In the genomic region with DNA sequence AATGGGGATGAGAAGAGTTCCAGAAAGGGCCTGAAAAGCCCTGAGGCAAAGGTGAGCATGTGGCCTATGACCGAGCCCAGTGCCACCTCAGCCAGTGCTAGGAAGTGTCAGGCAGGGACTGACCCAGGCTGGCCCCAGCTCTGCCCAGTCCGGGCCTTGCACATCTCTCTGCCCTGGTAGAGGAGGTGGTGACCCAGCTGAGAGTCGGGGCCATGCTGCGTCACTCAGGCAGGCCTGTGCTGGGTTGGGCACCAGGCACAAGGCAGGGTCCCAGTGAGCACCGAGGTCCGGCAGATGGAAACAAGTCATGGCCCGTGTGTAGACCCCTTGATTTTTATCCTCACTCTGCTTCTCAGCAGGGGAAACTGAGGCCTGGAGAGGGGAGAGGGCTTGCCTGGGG, we compare ENCODE assay signal across 25 cellular contexts. TPM values are rescaled to one million over a fixed set of nuclear protein-coding genes. Genes with fewer than 3 reads are reported as not detected.
DNase-seq lines count a peak whose midpoint lies in the region; ATAC-seq and TF ChIP-seq lines count a peak whose summit lies in the region.
"Had no signal": no experiment of that assay in that cellular context is flagged by ENCODE, and none has a peak within 500 bp of the region (broad histone marks: within the 10 kb centered on the region; RNA-seq: fewer than 3 reads in every experiment).

No MANE protein-coding gene starts in this region.

- no peaks in the 10 kb centered on the region for H3K27me3 ChIP-seq in CD4-positive, alpha-beta T cell (ENCODE audit: control insufficient read depth, insufficient read depth, low read length)
- no peaks in the 10 kb centered on the region for H3K27me3 ChIP-seq in H9 (ENCODE audit: insufficient read depth, low read length)
- H3K27me3 ChIP-seq in endodermal cell (ENCODE audit: control insufficient read depth, insufficient read depth, low read length, poor library complexity, severe bottlenecking): no peaks in the 10 kb centered on the region
- H3K27me3 ChIP-seq in gastroesophageal sphincter: peaks cover 24% of the 10 kb centered on the region
- H3K27me3 ChIP-seq: cardiac muscle cell had no signal

- H2AK5ac ChIP-seq in H9 (ENCODE audit: insufficient read length, low read length): no peak overlapping the region

- CTCF ChIA-PET in CD4-positive, alpha-beta T cell (lab: Charles Lee): interaction anchor here (1.3 kb wide), 1 partner anchor 12 kb away, joined by 3 read pairs; no protein-coding TSS in a partner anchor

- H3K4ac ChIP-seq in H9 (ENCODE audit: low read depth, low read length): no peak overlapping the region

- TF ChIP-seq CTCF in CD4-positive, alpha-beta T cell (IDR thresholded peaks at IDR 0.05): no peak
- TF ChIP-seq CTCF in H9 (conservative IDR thresholded peaks at IDR 0.05) (no peak), endodermal cell (conservative IDR thresholded peaks at IDR 0.05) (no peak), gastroesophageal sphincter (IDR thresholded peaks at IDR 0.05) (no peak)

- H3K27ac ChIP-seq in CD4-positive, alpha-beta T cell (ENCODE audit: low read depth, low read length): no peak overlapping the region
- H3K27ac ChIP-seq in H9 (ENCODE audit: insufficient read length, low read depth, low read length) (no peak overlapping the region), endodermal cell (ENCODE audit: low read depth, low read length) (no peak overlapping the region), gastroesophageal sphincter (no peak overlapping the region)
- H3K27ac ChIP-seq: cardiac muscle cell, left ventricle myocardium inferior had no signal

- no peak overlapping the region for H3K23ac ChIP-seq in H9 (ENCODE audit: insufficient read length, low read depth, low read length)

- TF ChIP-seq POLR2A in gastroesophageal sphincter (IDR thresholded peaks at IDR 0.05): no peak

- no CpG with 5 or more reads among the region's 7 CpGs for WGBS in H9 (ENCODE audit: extremely low coverage, insufficient read length, low lambda C conversion rate)
- WGBS in endodermal cell (ENCODE audit: insufficient coverage in 1 of 2, insufficient read length in 1 of 2), 2 experiments: 86 to 95% methylated on average over 1 to 7 of the region's 7 CpGs
- WGBS in gastroesophageal sphincter (ENCODE audit: low coverage in 1 of 2), 2 donors: no CpG with 5 or more reads among the region's 7 CpGs

- H4K91ac ChIP-seq in H9 (ENCODE audit: insufficient read length, low read depth, low read length): peak overlapping the region; percentile 36

- DNase-seq in CD4-positive, alpha-beta T cell: no peak
- DNase-seq in H9: no peak
- peak; percentile 38 for DNase-seq in endodermal cell
- no peak for DNase-seq in naive thymus-derived CD8-positive, alpha-beta T cell
- DNase-seq in superior temporal gyrus (ENCODE audit: extremely low spot score): no peak
- no peak for DNase-seq in activated T-helper 2 cell treated with anti-CD3 and anti-CD28 coated beads, Interferon-gamma antibody, Interleukin-2, Interleukin-4, amounts not matched to agents 10 μg/mL and 5 μg/mL and 100 μg/mL, durations not matched to agents 14 hours and 24 hours and 36 hours (ENCODE audit: low spot score)
- DNase-seq: activated CD4-positive, alpha-beta T cell treated with anti-CD3 and anti-CD28 coated beads, Interleukin-2, amount 10 ng/mL, durations not matched to agents 7 days and 5 days; activated CD8-positive, alpha-beta memory T cell treated with anti-CD3 and anti-CD28 coated beads, Interleukin-2, amount 50 U/mL, for 48 hours; activated naive CD4-positive, alpha-beta T cell; anterior cingulate cortex; DMS79 treated with DMSO at 0.1 percent for 48 hours; left ventricle myocardium inferior; NCI-H1105 treated with DMSO at 0.1 percent for 48 hours; NCI-H2081 treated with DMSO at 0.1 percent for 48 hours; NCI-H446; PC-3; stimulated activated CD4-positive, alpha-beta T cell treated with anti-CD3 and anti-CD28 coated beads, Interleukin-4, amount 100 ng/mL, for 1 hour; T-helper 1 cell; trophoblast cell had no signal

- H3K18ac ChIP-seq in H9 (ENCODE audit: insufficient read length, low read depth, low read length): no peak overlapping the region

- no peaks in the 10 kb centered on the region for H3K79me1 ChIP-seq in H9 (ENCODE audit: insufficient read depth, low read depth, low read length, poor library complexity, severe bottlenecking)

- H3K4me3 ChIP-seq in endodermal cell (ENCODE audit: low read length) (no peak overlapping the region), gastroesophageal sphincter (no peak overlapping the region)
- H3K4me3 ChIP-seq: cardiac muscle cell, GM12878, left ventricle myocardium inferior had no signal

- H2BK120ac ChIP-seq in H9 (ENCODE audit: low read depth, low read length, poor library complexity, severe bottlenecking): no peak overlapping the region

- H3K9ac ChIP-seq in H9 (ENCODE audit: extremely low read depth, insufficient read length, low read length) (no peak overlapping the region), endodermal cell (ENCODE audit: extremely low read depth, low read length, poor library complexity, severe bottlenecking) (no peak overlapping the region)

- POLR2A ChIA-PET in CD4-positive, alpha-beta T cell (lab: Charles Lee): interaction anchor here (1.0 to 4.5 kb wide), 4 partner anchors 8 to 102 kb away, joined by 3 to 29 read pairs (median 6); partner anchors contain the start of genes FAF2, RNF44 and TSPAN17
- POLR2A ChIA-PET in naive thymus-derived CD8-positive, alpha-beta T cell (lab: Charles Lee): interaction anchor here (0.6 to 13.3 kb wide), 5 partner anchors 12 to 799 kb away, joined by 4 to 346 read pairs (median 5); partner anchors contain the start of gene RNF44

- no peak overlapping the region for H3K56ac ChIP-seq in H9 (ENCODE audit: insufficient read length, low read depth, low read length)

- no peak overlapping the region for H2BK12ac ChIP-seq in H9 (ENCODE audit: insufficient read length, low read depth, low read length)

- H3K4me2 ChIP-seq in H9 (ENCODE audit: insufficient read depth, insufficient read length, low read length): no peak overlapping the region

- H4K20me1 ChIP-seq in H9 (ENCODE audit: control insufficient read depth, insufficient read depth, insufficient read length): no peaks in the 10 kb centered on the region

- no peaks in the 10 kb centered on the region for H3K27me3 Mint-ChIP-seq in CD4-positive, alpha-beta T cell
- H3K27me3 Mint-ChIP-seq in H9 (ENCODE audit: low read depth) (peaks cover 14% of the 10 kb centered on the region), endodermal cell (ENCODE audit: insufficient read depth) (peaks cover 5% of the 10 kb centered on the region)
- no peaks in the 10 kb centered on the region for H3K27me3 Mint-ChIP-seq in naive thymus-derived CD8-positive, alpha-beta T cell
- H3K27me3 Mint-ChIP-seq in activated T-helper 2 cell treated with anti-CD3 and anti-CD28 coated beads, Interferon-gamma antibody, Interleukin-2, Interleukin-4, amounts not matched to agents 10 μg/mL and 5 μg/mL and 100 μg/mL, durations not matched to agents 14 hours and 24 hours and 36 hours (ENCODE audit: low read depth): no peaks in the 10 kb centered on the region
- H3K27me3 Mint-ChIP-seq: activated CD4-positive, alpha-beta T cell treated with anti-CD3 and anti-CD28 coated beads, Interleukin-2, amount 10 ng/mL, durations not matched to agents 7 days and 5 days; stimulated activated naive CD8-positive, alpha-beta T cell treated with anti-CD3 and anti-CD28 coated beads, Interleukin-15, Interleukin-2, amounts not matched to agents 100 ng/mL and 50 ng/mL, for 24 hours had no signal

- H2BK5ac ChIP-seq in H9 (ENCODE audit: insufficient read length, low read length): no peak overlapping the region

- no peaks in the 10 kb centered on the region for H3K79me2 ChIP-seq in H9 (ENCODE audit: insufficient read depth, low read length)

- H2BK15ac ChIP-seq in H9 (ENCODE audit: low read depth, low read length): no peak overlapping the region

- H3T11ph ChIP-seq in H9 (ENCODE audit: low read length): no peak overlapping the region

- H2AFZ ChIP-seq in H9 (ENCODE audit: low read length): no peak overlapping the region

- peaks cover 2% of the 10 kb centered on the region for H3K36me3 ChIP-seq in endodermal cell (ENCODE audit: control insufficient read depth, insufficient read depth, low read length)
- no peaks in the 10 kb centered on the region for H3K36me3 ChIP-seq in gastroesophageal sphincter
- H3K36me3 ChIP-seq: cardiac muscle cell, left ventricle myocardium inferior had no signal

- H3K4me1 Mint-ChIP-seq in CD4-positive, alpha-beta T cell (ENCODE audit: low read depth): peaks cover 54% of the 10 kb centered on the region
- H3K4me1 Mint-ChIP-seq in H9 (peaks cover 16 to 21% of the 10 kb centered on the region in 2 experiments), endodermal cell (peaks cover 4% of the 10 kb centered on the region)
- H3K4me1 Mint-ChIP-seq in naive thymus-derived CD8-positive, alpha-beta T cell: peaks cover 32 to 81% (median 63%) of the 10 kb centered on the region in 4 donors
- H3K4me1 Mint-ChIP-seq in activated T-helper 2 cell treated with anti-CD3 and anti-CD28 coated beads, Interferon-gamma antibody, Interleukin-2, Interleukin-4, amounts not matched to agents 10 μg/mL and 5 μg/mL and 100 μg/mL, durations not matched to agents 14 hours and 24 hours and 36 hours (ENCODE audit: low read depth): peaks cover 2% of the 10 kb centered on the region

- ATAC-seq in CD4-positive, alpha-beta T cell (ENCODE audit: poor library complexity): no peak
- no peak for ATAC-seq in naive thymus-derived CD8-positive, alpha-beta T cell
- ATAC-seq in gastroesophageal sphincter (no peak), GM21423 (IDR thresholded peaks at IDR 0.05; ENCODE audit: unreplicated experiment) (no peak)
- ATAC-seq: PC-3 had no signal

- intact Hi-C loops in CD4-positive, alpha-beta T cell (cut with DNase I, micrococcal nuclease): no loop called here
- intact Hi-C loops in activated T-helper 2 cell treated with anti-CD3 and anti-CD28 coated beads, Interferon-gamma antibody, Interleukin-2, Interleukin-4, amounts not matched to agents 10 μg/mL and 5 μg/mL and 100 μg/mL, durations not matched to agents 14 hours and 24 hours and 36 hours (cut with micrococcal nuclease): no loop called here

- no peaks in the 10 kb centered on the region for H3K36me3 Mint-ChIP-seq in CD4-positive, alpha-beta T cell (ENCODE audit: low read depth)
- peaks cover 0 to under 1% (median 0%) of the 10 kb centered on the region in 3 experiments; a peak in 2 of 7 replicates for H3K36me3 Mint-ChIP-seq in H9 (ENCODE audit: insufficient read depth in 1 of 3, low read depth in 3 of 3)
- no peaks in the 10 kb centered on the region for H3K36me3 Mint-ChIP-seq in endodermal cell (ENCODE audit: low read depth)
- H3K36me3 Mint-ChIP-seq in naive thymus-derived CD8-positive, alpha-beta T cell: no peaks in the 10 kb centered on the region
- H3K36me3 Mint-ChIP-seq in activated T-helper 2 cell treated with anti-CD3 and anti-CD28 coated beads, Interferon-gamma antibody, Interleukin-2, Interleukin-4, amounts not matched to agents 10 μg/mL and 5 μg/mL and 100 μg/mL, durations not matched to agents 14 hours and 24 hours and 36 hours (ENCODE audit: low read depth): no peaks in the 10 kb centered on the region

- TF ChIP-seq EP300 in gastroesophageal sphincter (IDR thresholded peaks at IDR 0.05): no peak

- H3K4me3 Mint-ChIP-seq in CD4-positive, alpha-beta T cell: no peak overlapping the region
- H3K4me3 Mint-ChIP-seq in H9: no peak overlapping the region
- H3K4me3 Mint-ChIP-seq in endodermal cell: no peak overlapping the region
- H3K4me3 Mint-ChIP-seq in naive thymus-derived CD8-positive, alpha-beta T cell: peak overlapping the region in 1 of 10 donors; percentile 14
- no peak overlapping the region for H3K4me3 Mint-ChIP-seq in activated T-helper 2 cell treated with anti-CD3 and anti-CD28 coated beads, Interferon-gamma antibody, Interleukin-2, Interleukin-4, amounts not matched to agents 10 μg/mL and 5 μg/mL and 100 μg/mL, durations not matched to agents 14 hours and 24 hours and 36 hours (ENCODE audit: low read depth)
- H3K4me3 Mint-ChIP-seq: activated CD4-positive, alpha-beta T cell treated with anti-CD3 and anti-CD28 coated beads, Interleukin-2, amount 10 ng/mL, durations not matched to agents 7 days and 5 days; dendritic cell treated with granulocyte-macrophage colony-stimulating factor and Interleukin-4, amounts not matched to agents 40 ng/mL and 50 ng/mL, for 4 days had no signal

- H4K8ac ChIP-seq in H9 (replicated peaks; ENCODE audit: insufficient read length, low read depth, low read length): no peak overlapping the region

- H3K4me1 ChIP-seq in H9 (ENCODE audit: insufficient read depth, low read length) (no peaks in the 10 kb centered on the region), endodermal cell (ENCODE audit: control insufficient read depth, insufficient read depth, low read length) (no peaks in the 10 kb centered on the region), gastroesophageal sphincter (peaks cover 0 to 20% (median 0%) of the 10 kb centered on the region in 3 donors)

- no peak overlapping the region; the same call in 1 of the 2 replicates for H3K14ac ChIP-seq in H9 (ENCODE audit: insufficient read depth, low read length)

- H4K5ac ChIP-seq in H9 (ENCODE audit: insufficient read length, low read depth, low read length): no peak overlapping the region

- no peaks in the 10 kb centered on the region for H3K23me2 ChIP-seq in H9 (ENCODE audit: insufficient read length, low read depth, low read length, poor library complexity, severe bottlenecking)

- no peaks in the 10 kb centered on the region for H3K9me3 Mint-ChIP-seq in CD4-positive, alpha-beta T cell
- H3K9me3 Mint-ChIP-seq in H9 (no peaks in the 10 kb centered on the region), endodermal cell (no peaks in the 10 kb centered on the region)
- no peaks in the 10 kb centered on the region for H3K9me3 Mint-ChIP-seq in naive thymus-derived CD8-positive, alpha-beta T cell
- no peaks in the 10 kb centered on the region for H3K9me3 Mint-ChIP-seq in activated T-helper 2 cell treated with anti-CD3 and anti-CD28 coated beads, Interferon-gamma antibody, Interleukin-2, Interleukin-4, amounts not matched to agents 10 μg/mL and 5 μg/mL and 100 μg/mL, durations not matched to agents 14 hours and 24 hours and 36 hours
- H3K9me3 Mint-ChIP-seq: activated CD4-positive, alpha-beta T cell treated with anti-CD3 and anti-CD28 coated beads, Interleukin-2, amount 10 ng/mL, durations not matched to agents 7 days and 5 days; dendritic cell treated with granulocyte-macrophage colony-stimulating factor and Interleukin-4, amounts not matched to agents 40 ng/mL and 50 ng/mL, for 4 days; stimulated activated naive CD8-positive, alpha-beta T cell treated with anti-CD3 and anti-CD28 coated beads, Interleukin-15, Interleukin-2, amounts not matched to agents 100 ng/mL and 50 ng/mL, for 24 hours had no signal

- no peak overlapping the region for H2BK20ac ChIP-seq in H9 (ENCODE audit: low read depth, low read length, poor library complexity, severe bottlenecking)

- H3K9me3 ChIP-seq in CD4-positive, alpha-beta T cell (ENCODE audit: control insufficient read depth, low read length): no peaks in the 10 kb centered on the region
- H3K9me3 ChIP-seq in H9 (ENCODE audit: control insufficient read depth, low read depth, low read length): no peaks in the 10 kb centered on the region
- H3K9me3 ChIP-seq in endodermal cell (ENCODE audit: control insufficient read depth, low read length): no peaks in the 10 kb centered on the region
- H3K9me3 ChIP-seq in gastroesophageal sphincter: no peaks in the 10 kb centered on the region
- H3K9me3 ChIP-seq: left ventricle myocardium inferior had no signal

- peak overlapping the region; percentile 71 for H3K27ac Mint-ChIP-seq in CD4-positive, alpha-beta T cell
- H3K27ac Mint-ChIP-seq in H9 (no peak overlapping the region), endodermal cell (no peak overlapping the region)
- peak overlapping the region in 9 of 10 donors; percentile 31 to 88 (median 81) for H3K27ac Mint-ChIP-seq in naive thymus-derived CD8-positive, alpha-beta T cell
- H3K27ac Mint-ChIP-seq in activated T-helper 2 cell treated with anti-CD3 and anti-CD28 coated beads, Interferon-gamma antibody, Interleukin-2, Interleukin-4, amounts not matched to agents 10 μg/mL and 5 μg/mL and 100 μg/mL, durations not matched to agents 14 hours and 24 hours and 36 hours: no peak overlapping the region
- H3K27ac Mint-ChIP-seq: activated CD4-positive, alpha-beta T cell treated with anti-CD3 and anti-CD28 coated beads, Interleukin-2, amount 10 ng/mL, durations not matched to agents 7 days and 5 days; dendritic cell treated with granulocyte-macrophage colony-stimulating factor and Interleukin-4, amounts not matched to agents 40 ng/mL and 50 ng/mL, for 4 days had no signal

RNA-seq across cellular contexts. Expression of gene CDHR2, which starts 0.7 kb away (rescaled TPM):
- 1 to 10 TPM; 1.6 to 2.0 TPM for total RNA-seq in CD4-positive, alpha-beta T cell
- total RNA-seq in H9 (2021) (0.90 TPM in 2 replicates), endodermal cell (under 1 TPM; 0.37 to 0.89 TPM), gastroesophageal sphincter (under 1 TPM in 1 of 4 donors, not detected in 3; 0.15 TPM)
- not detected for polyA plus RNA-seq in endodermal cell (2013, experiment 1 of 2)
- polyA plus RNA-seq in endodermal cell (2013, experiment 2 of 2): not detected
- total RNA-seq in naive thymus-derived CD8-positive, alpha-beta T cell: 1 to 10 TPM; 3.6 to 4.8 TPM
- under 1 TPM in 1 of 3 donors, not detected in 2; 0.26 TPM for polyA plus RNA-seq in naive thymus-derived CD8-positive, alpha-beta T cell
- 0.30 and 0.64 TPM in 2 replicates for total RNA-seq in activated T-helper 2 cell treated with anti-CD3 and anti-CD28 coated beads, Interferon-gamma antibody, Interleukin-2, Interleukin-4, amounts not matched to agents 10 μg/mL and 5 μg/mL and 100 μg/mL, durations not matched to agents 14 hours and 24 hours and 36 hours

RNA-seq across cellular contexts. Expression of gene RNF44, which starts 12.7 kb away (rescaled TPM):
- 100 to 1,000 TPM; 208 to 217 TPM for total RNA-seq in CD4-positive, alpha-beta T cell
- total RNA-seq in H9 (2021) (172 and 175 TPM in 2 replicates), endodermal cell (100 to 1,000 TPM; 150 to 173 TPM), gastroesophageal sphincter (10 to 100 TPM in 3 of 4 donors, 1 to 10 TPM in 1; 8.9 to 15.9 (median 12.4) TPM)
- polyA plus RNA-seq in endodermal cell (2013, experiment 1 of 2): 123 TPM
- 111 TPM for polyA plus RNA-seq in endodermal cell (2013, experiment 2 of 2)
- total RNA-seq in naive thymus-derived CD8-positive, alpha-beta T cell: 100 to 1,000 TPM; 271 to 281 TPM
- polyA plus RNA-seq in naive thymus-derived CD8-positive, alpha-beta T cell: 1 to 10 TPM; 1.2 to 4.1 (median 3.2) TPM
- 64.7 and 70.3 TPM in 2 replicates for total RNA-seq in activated T-helper 2 cell treated with anti-CD3 and anti-CD28 coated beads, Interferon-gamma antibody, Interleukin-2, Interleukin-4, amounts not matched to agents 10 μg/mL and 5 μg/mL and 100 μg/mL, durations not matched to agents 14 hours and 24 hours and 36 hours

Comparison
In these comparisons a context has a peak if more than half of its experiments do, and no peak if none do; other contexts are left out.
1. H3K27ac Mint-ChIP-seq: peak in CD4-positive, alpha-beta T cell (single experiment) and naive thymus-derived CD8-positive, alpha-beta T cell (9 of 10); none in H9 (0 of 3), endodermal cell (single experiment) and activated T-helper 2 cell treated with anti-CD3 and anti-CD28 coated beads, Interferon-gamma antibody, Interleukin-2, Interleukin-4, amounts not matched to agents 10 μg/mL and 5 μg/mL and 100 μg/mL, durations not matched to agents 14 hours and 24 hours and 36 hours (single experiment).